31 cellular contexts compared by ENCODE assay signal in genomic region chr1:116488052-116488451, GRCh38.
A peak's percentile ranks its signal among the peaks of the same experiment; 100 is the strongest.
DNase-seq lines count a peak whose midpoint lies in the region; ATAC-seq, FAIRE-seq and TF ChIP-seq lines count a peak whose summit lies in the region.
"Had no signal": no experiment of that assay in that cellular context is flagged by ENCODE, and none has a peak within 500 bp of the region (broad histone marks: within the 10 kb centered on the region; RNA-seq: fewer than 3 reads in every experiment).

No MANE protein-coding gene starts in this region.

- H3K36me3 ChIP-seq in HepG2 (replicated peaks in 1 of 2; ENCODE audit: control insufficient read depth in 1 of 2, insufficient read depth in 2 of 2, low read length in 2 of 2) (peaks cover 0 to 6% of the 10 kb centered on the region in 2 experiments; a peak in 3 of 5 replicates), right lobe of liver (no peaks in the 10 kb centered on the region), bronchial epithelial cell (ENCODE audit: control insufficient read depth, insufficient read depth, low read length) (no peaks in the 10 kb centered on the region), smooth muscle cell (ENCODE audit: low read depth) (no peaks in the 10 kb centered on the region)
- H3K36me3 ChIP-seq: heart right ventricle had no signal

- H3K27ac ChIP-seq in HepG2 (ENCODE audit: extremely low read length, insufficient read depth, low read length) (peak overlapping the region; percentile 91), right lobe of liver (no peak overlapping the region), smooth muscle cell (ENCODE audit: low read depth) (no peak overlapping the region)
- H3K27ac ChIP-seq: heart right ventricle had no signal

- no peak overlapping the region for H2AFZ ChIP-seq in HepG2 (ENCODE audit: low read length)
- no peak overlapping the region for H2AFZ ChIP-seq in smooth muscle cell (ENCODE audit: low read depth)

- H3K27ac Mint-ChIP-seq in activated T-helper 1 cell treated with anti-CD3 and anti-CD28 coated beads, Interleukin-12 subunit alpha, Interleukin-12 subunit beta, Interleukin-2, Interleukin-4 antibody, amounts not matched to agents 30 ng/mL and 10 ng/mL and 1 ng/mL, durations not matched to agents 14 hours and 24 hours and 36 hours, result no peak overlapping the region
- H3K27ac Mint-ChIP-seq: activated CD8-positive, alpha-beta memory T cell treated with anti-CD3 and anti-CD28 coated beads, Interleukin-2, amount 10 ng/mL, durations not matched to agents 7 days and 5 days; activated naive CD4-positive, alpha-beta T cell treated with anti-CD3 and anti-CD28 coated beads for 36 hours; activated T-cell treated with anti-CD3 and anti-CD28 coated beads, Interleukin-2, amount 50 U/mL, for 72 hours; B cell; T-helper 2 cell treated with Interferon-gamma antibody and Interleukin-4, amounts not matched to agents 5 μg/mL and 100 μg/mL, for 36 hours had no signal

- no peak for ATAC-seq in HepG2
- ATAC-seq in right lobe of liver, result no peak
- ATAC-seq: activated CD8-positive, alpha-beta memory T cell treated with anti-CD3 and anti-CD28 coated beads, Interleukin-2, amount 10 ng/mL, durations not matched to agents 7 days and 5 days; activated T-cell treated with anti-CD3 and anti-CD28 coated beads, Interleukin-2, amount 50 U/mL, for 72 hours; heart right ventricle; left colon; natural killer cell treated with Interleukin-12 subunit alpha and Interleukin-12 subunit beta and Interleukin-15 and Interleukin-18, amount 100 ng/mL, for 72 hours had no signal

- H3K9ac ChIP-seq in HepG2 (ENCODE audit: insufficient read depth, low read depth, low read length) (peak overlapping the region; percentile 64; the same call in 1 of the 2 replicates), smooth muscle cell (ENCODE audit: low read depth) (no peak overlapping the region)

- DNase-seq in HepG2 (ENCODE audit: low spot score), result no peak
- no peak for DNase-seq in right lobe of liver
- DNase-seq in bronchial epithelial cell (ENCODE audit: low read depth), result peak; percentile 40
- DNase-seq in myocyte (ENCODE audit: low read depth), result peak; percentile 40
- DNase-seq in smooth muscle cell (lab: John Stamatoyannopoulos, UW; ENCODE audit: unreplicated experiment), result no peak
- DNase-seq in activated T-helper 1 cell treated with anti-CD3 and anti-CD28 coated beads, Interleukin-12 subunit alpha, Interleukin-12 subunit beta, Interleukin-2, Interleukin-4 antibody, amounts not matched to agents 30 ng/mL and 10 ng/mL and 1 ng/mL, durations not matched to agents 14 hours and 24 hours and 36 hours (ENCODE audit: low spot score), result no peak
- DNase-seq in HTR-8/SVneo (ENCODE audit: insufficient read length, low spot score), result no peak
- no peak for DNase-seq in activated CD4-positive, alpha-beta T cell treated with anti-CD3 and anti-CD28 coated beads for 1 hour
- DNase-seq: activated CD4-positive, alpha-beta T cell treated with anti-CD3 and anti-CD28 coated beads, Interleukin-2, amount 50 U/mL, for 1 hour; activated CD8-positive, alpha-beta memory T cell treated with anti-CD3 and anti-CD28 coated beads, Interleukin-2, amount 10 ng/mL, durations not matched to agents 7 days and 5 days; activated naive CD4-positive, alpha-beta T cell treated with anti-CD3 and anti-CD28 coated beads for 36 hours; activated T-cell treated with anti-CD3 and anti-CD28 coated beads, Interleukin-2, amount 50 U/mL, for 72 hours; amygdala; central memory CD4-positive, alpha-beta T cell; COR-L47; dermis blood vessel endothelial cell; DMS79; GF-D8; heart right ventricle; Kasumi-1; left colon; midbrain; NCI-H1694; stimulated activated CD4-positive, alpha-beta T cell treated with anti-CD3 and anti-CD28 coated beads, Interleukin-1b, Interleukin-23, amount 100 ng/mL, for 48 hours had no signal

- H3K79me2 ChIP-seq in HepG2 (ENCODE audit: insufficient read depth, low read length) (peaks cover 76% of the 10 kb centered on the region), smooth muscle cell (ENCODE audit: low read depth) (no peaks in the 10 kb centered on the region)

- TF ChIP-seq CTCF in HepG2 (CRISPR knock-in tag; IDR thresholded peaks at IDR 0.05), result no peak
- TF ChIP-seq CTCF in right lobe of liver (IDR thresholded peaks at IDR 0.05), result no peak
- TF ChIP-seq CTCF in bronchial epithelial cell (IDR thresholded peaks at IDR 0.05; ENCODE audit: insufficient read depth, low read length, severe bottlenecking), result no peak
- TF ChIP-seq CTCF in smooth muscle cell (IDR thresholded peaks at IDR 0.05; ENCODE audit: borderline replicate concordance, insufficient read depth, poor library complexity, severe bottlenecking), result no peak

- FAIRE-seq in HepG2 (lab: Jason Lieb, UNC) (no peak), bronchial epithelial cell (lab: Jason Lieb, UNC) (no peak), HTR-8/SVneo (lab: Jason Lieb, UNC) (no peak)
- FAIRE-seq: A204.1, endometrium, H54 had no signal

- 98% methylated on average over 4 of the region's 4 CpGs for WGBS in HepG2 (ENCODE audit: low lambda C conversion rate)
- 96% methylated on average over 4 of the region's 4 CpGs for WGBS in right lobe of liver (ENCODE audit: insufficient coverage, low coverage, low lambda C conversion rate, missing lambda C conversion rate)
- 79% methylated on average over 4 of the region's 4 CpGs for WGBS in smooth muscle cell (ENCODE audit: low lambda C conversion rate)

- no peaks in the 10 kb centered on the region for H3K9me3 Mint-ChIP-seq in activated T-helper 1 cell treated with anti-CD3 and anti-CD28 coated beads, Interleukin-12 subunit alpha, Interleukin-12 subunit beta, Interleukin-2, Interleukin-4 antibody, amounts not matched to agents 30 ng/mL and 10 ng/mL and 1 ng/mL, durations not matched to agents 14 hours and 24 hours and 36 hours
- H3K9me3 Mint-ChIP-seq: activated naive CD4-positive, alpha-beta T cell treated with anti-CD3 and anti-CD28 coated beads for 36 hours; activated T-cell treated with anti-CD3 and anti-CD28 coated beads, Interleukin-2, amount 50 U/mL, for 72 hours; natural killer cell treated with Interleukin-12 subunit alpha and Interleukin-12 subunit beta and Interleukin-15 and Interleukin-18, amount 100 ng/mL, for 72 hours; T-helper 2 cell treated with Interferon-gamma antibody and Interleukin-4, amounts not matched to agents 5 μg/mL and 100 μg/mL, for 36 hours had no signal

- peaks cover 100% of the 10 kb centered on the region for H3K4me1 ChIP-seq in HepG2 (ENCODE audit: insufficient read depth, low read length)
- H3K4me1 ChIP-seq in right lobe of liver, result peaks cover 0 to 9% (median 1%) of the 10 kb centered on the region in 4 donors
- H3K4me1 ChIP-seq in smooth muscle cell (ENCODE audit: low read depth), result no peaks in the 10 kb centered on the region

- H3K27me3 Mint-ChIP-seq in activated T-helper 1 cell treated with anti-CD3 and anti-CD28 coated beads, Interleukin-12 subunit alpha, Interleukin-12 subunit beta, Interleukin-2, Interleukin-4 antibody, amounts not matched to agents 30 ng/mL and 10 ng/mL and 1 ng/mL, durations not matched to agents 14 hours and 24 hours and 36 hours (ENCODE audit: insufficient read depth), result peaks cover 4% of the 10 kb centered on the region
- H3K27me3 Mint-ChIP-seq: activated CD8-positive, alpha-beta memory T cell treated with anti-CD3 and anti-CD28 coated beads, Interleukin-2, amount 10 ng/mL, durations not matched to agents 7 days and 5 days; B cell; natural killer cell treated with Interleukin-12 subunit alpha and Interleukin-12 subunit beta and Interleukin-15 and Interleukin-18, amount 100 ng/mL, for 72 hours had no signal

- in situ Hi-C loops in HepG2 (cut with HindIII; ENCODE audit: extremely low pct_ligation_motif_present, low pct_unique_long_range_greater_than_20kb), result loop anchor here (10.0 kb wide), 1 partner anchor 83 kb away; no protein-coding TSS in a partner anchor

- TF ChIP-seq POLR2A in HepG2 (IDR thresholded peaks at IDR 0.05; ENCODE audit: insufficient read depth in 1 of 2, low read depth in 2 of 2, low read length in 2 of 2) (no peak), right lobe of liver (IDR thresholded peaks at IDR 0.05) (no peak)

- intact Hi-C loops in HepG2 (cut with micrococcal nuclease; ENCODE audit: unreplicated experiment) (loop anchor here (5.0 kb wide), 2 partner anchors 256 to 336 kb away; no protein-coding TSS in a partner anchor), right lobe of liver (cut with DNase I) (loop anchor here (10.0 kb wide), 2 partner anchors 123 to 343 kb away; no protein-coding TSS in a partner anchor)
- intact Hi-C loops in activated T-helper 1 cell treated with anti-CD3 and anti-CD28 coated beads, Interleukin-12 subunit alpha, Interleukin-12 subunit beta, Interleukin-2, Interleukin-4 antibody, amounts not matched to agents 30 ng/mL and 10 ng/mL and 1 ng/mL, durations not matched to agents 14 hours and 24 hours and 36 hours (cut with micrococcal nuclease), result loop anchor here (5.0 to 10.0 kb wide), 2 partner anchors 71 to 253 kb away; no protein-coding TSS in a partner anchor

- H4K20me1 ChIP-seq in HepG2 (ENCODE audit: insufficient read depth, low read length) (no peaks in the 10 kb centered on the region), smooth muscle cell (ENCODE audit: low read depth) (no peaks in the 10 kb centered on the region)

- H3K36me3 Mint-ChIP-seq in activated T-helper 1 cell treated with anti-CD3 and anti-CD28 coated beads, Interleukin-12 subunit alpha, Interleukin-12 subunit beta, Interleukin-2, Interleukin-4 antibody, amounts not matched to agents 30 ng/mL and 10 ng/mL and 1 ng/mL, durations not matched to agents 14 hours and 24 hours and 36 hours (ENCODE audit: low read depth), result no peaks in the 10 kb centered on the region
- H3K36me3 Mint-ChIP-seq: activated CD8-positive, alpha-beta memory T cell treated with anti-CD3 and anti-CD28 coated beads, Interleukin-2, amount 10 ng/mL, durations not matched to agents 7 days and 5 days; natural killer cell treated with Interleukin-12 subunit alpha and Interleukin-12 subunit beta and Interleukin-15 and Interleukin-18, amount 100 ng/mL, for 72 hours had no signal

- no peaks in the 10 kb centered on the region for H3F3A ChIP-seq in smooth muscle cell (ENCODE audit: low read depth)

- POLR2A ChIA-PET in HepG2 (lab: Yijun Ruan, JAX), result interaction anchor here (1.5 to 6.4 kb wide), 7 partner anchors 10 to 365 kb away, joined by 4 to 64 read pairs (median 11); no protein-coding TSS in a partner anchor

- H3K27me3 ChIP-seq in HepG2 (ENCODE audit: control insufficient read depth in 1 of 2, insufficient read depth in 2 of 2, low read length in 2 of 2), result no peaks in the 10 kb centered on the region
- H3K27me3 ChIP-seq in right lobe of liver, result no peaks in the 10 kb centered on the region
- H3K27me3 ChIP-seq in bronchial epithelial cell (ENCODE audit: control insufficient read depth, insufficient read depth, low read length), result no peaks in the 10 kb centered on the region
- no peaks in the 10 kb centered on the region for H3K27me3 ChIP-seq in smooth muscle cell (ENCODE audit: low read depth)
- H3K27me3 ChIP-seq: heart right ventricle had no signal

- H3K4me2 ChIP-seq in HepG2 (ENCODE audit: low read depth, low read length) (peak overlapping the region; percentile 21; the same call in 1 of the 2 replicates), smooth muscle cell (no peak overlapping the region)

- H3K9me3 ChIP-seq in HepG2 (ENCODE audit: low read length), result no peaks in the 10 kb centered on the region
- H3K9me3 ChIP-seq in right lobe of liver, result no peaks in the 10 kb centered on the region
- H3K9me3 ChIP-seq in smooth muscle cell (replicated peaks; ENCODE audit: low read depth), result no peaks in the 10 kb centered on the region
- H3K9me3 ChIP-seq: heart right ventricle had no signal

- H3K4me1 Mint-ChIP-seq in activated T-helper 1 cell treated with anti-CD3 and anti-CD28 coated beads, Interleukin-12 subunit alpha, Interleukin-12 subunit beta, Interleukin-2, Interleukin-4 antibody, amounts not matched to agents 30 ng/mL and 10 ng/mL and 1 ng/mL, durations not matched to agents 14 hours and 24 hours and 36 hours (ENCODE audit: low read depth), result peaks cover 28% of the 10 kb centered on the region

- TF ChIP-seq EP300 in HepG2 (IDR thresholded peaks at IDR 0.05; ENCODE audit: low read depth in 2 of 2, low read length in 2 of 2), result no peak
- TF ChIP-seq EP300 in HepG2 (CRISPR knock-in tag; IDR thresholded peaks at IDR 0.05; ENCODE audit: borderline replicate concordance), result no peak

- CTCF ChIA-PET in HepG2 (lab: Yijun Ruan, JAX; ENCODE audit: low intra/inter-chr PET ratio, low total read pairs), result no interaction called here

- H3K4me3 ChIP-seq in HepG2 (replicated peaks in 1 of 3; ENCODE audit: insufficient read depth in 1 of 3, low read depth in 2 of 3, low read length in 3 of 3), result no peak overlapping the region
- no peak overlapping the region for H3K4me3 ChIP-seq in right lobe of liver
- no peak overlapping the region for H3K4me3 ChIP-seq in bronchial epithelial cell (ENCODE audit: low read depth, low read length)
- no peak overlapping the region for H3K4me3 ChIP-seq in smooth muscle cell
- H3K4me3 ChIP-seq: heart right ventricle, skin epidermis had no signal

- BruUV-seq in HepG2 (replicated peaks; lab: Mats Ljungman, UMichigan), result no TSS peak

- no peak for TF ChIP-seq RAD21 in HepG2 (CRISPR knock-in tag; IDR thresholded peaks at IDR 0.05)

- H3K4me3 Mint-ChIP-seq in activated T-helper 1 cell treated with anti-CD3 and anti-CD28 coated beads, Interleukin-12 subunit alpha, Interleukin-12 subunit beta, Interleukin-2, Interleukin-4 antibody, amounts not matched to agents 30 ng/mL and 10 ng/mL and 1 ng/mL, durations not matched to agents 14 hours and 24 hours and 36 hours, result no peak overlapping the region
- H3K4me3 Mint-ChIP-seq: activated CD8-positive, alpha-beta memory T cell treated with anti-CD3 and anti-CD28 coated beads, Interleukin-2, amount 10 ng/mL, durations not matched to agents 7 days and 5 days; activated naive CD4-positive, alpha-beta T cell treated with anti-CD3 and anti-CD28 coated beads for 36 hours; activated T-cell treated with anti-CD3 and anti-CD28 coated beads, Interleukin-2, amount 50 U/mL, for 72 hours; B cell; natural killer cell treated with Interleukin-12 subunit alpha and Interleukin-12 subunit beta and Interleukin-15 and Interleukin-18, amount 100 ng/mL, for 72 hours; T-helper 2 cell treated with Interferon-gamma antibody and Interleukin-4, amounts not matched to agents 5 μg/mL and 100 μg/mL, for 36 hours had no signal

Comparison
In these comparisons a context has a peak if more than half of its experiments do, and no peak if none do; other contexts are left out.
1. DNase-seq: peak in bronchial epithelial cell (single experiment) and myocyte (single experiment); none in HepG2 (single experiment), right lobe of liver (0 of 3), smooth muscle cell (single experiment), activated T-helper 1 cell treated with anti-CD3 and anti-CD28 coated beads, Interleukin-12 subunit alpha, Interleukin-12 subunit beta, Interleukin-2, Interleukin-4 antibody, amounts not matched to agents 30 ng/mL and 10 ng/mL and 1 ng/mL, durations not matched to agents 14 hours and 24 hours and 36 hours (single experiment), HTR-8/SVneo (single experiment) and activated CD4-positive, alpha-beta T cell treated with anti-CD3 and anti-CD28 coated beads for 1 hour (single experiment).